In the genomic region with DNA sequence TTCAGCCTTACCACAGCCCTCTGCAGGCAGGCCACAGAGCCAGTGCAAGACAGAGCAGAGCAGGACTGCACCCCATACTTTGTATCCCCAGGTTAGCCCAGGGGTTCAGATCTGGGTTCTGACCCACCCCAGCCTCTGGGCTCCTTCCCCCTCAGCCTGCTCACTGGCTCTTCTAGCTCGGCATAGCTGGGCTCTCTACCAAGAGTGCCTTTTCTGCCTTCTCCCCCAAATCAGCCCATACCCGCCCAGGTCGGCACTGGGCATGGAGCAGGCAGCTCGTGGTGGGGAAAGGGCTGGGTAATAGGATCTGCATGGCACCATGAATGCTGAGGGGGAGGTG, we compare ENCODE assay signal across 2 cellular contexts.
TF ChIP-seq lines count a peak whose summit lies in the region.

No MANE protein-coding gene starts in this region.

TF ChIP-seq in liver, 16 proteins besides CTCF, POLR2A, EP300 and RAD21:
- TF ChIP-seq, protein P1, sequence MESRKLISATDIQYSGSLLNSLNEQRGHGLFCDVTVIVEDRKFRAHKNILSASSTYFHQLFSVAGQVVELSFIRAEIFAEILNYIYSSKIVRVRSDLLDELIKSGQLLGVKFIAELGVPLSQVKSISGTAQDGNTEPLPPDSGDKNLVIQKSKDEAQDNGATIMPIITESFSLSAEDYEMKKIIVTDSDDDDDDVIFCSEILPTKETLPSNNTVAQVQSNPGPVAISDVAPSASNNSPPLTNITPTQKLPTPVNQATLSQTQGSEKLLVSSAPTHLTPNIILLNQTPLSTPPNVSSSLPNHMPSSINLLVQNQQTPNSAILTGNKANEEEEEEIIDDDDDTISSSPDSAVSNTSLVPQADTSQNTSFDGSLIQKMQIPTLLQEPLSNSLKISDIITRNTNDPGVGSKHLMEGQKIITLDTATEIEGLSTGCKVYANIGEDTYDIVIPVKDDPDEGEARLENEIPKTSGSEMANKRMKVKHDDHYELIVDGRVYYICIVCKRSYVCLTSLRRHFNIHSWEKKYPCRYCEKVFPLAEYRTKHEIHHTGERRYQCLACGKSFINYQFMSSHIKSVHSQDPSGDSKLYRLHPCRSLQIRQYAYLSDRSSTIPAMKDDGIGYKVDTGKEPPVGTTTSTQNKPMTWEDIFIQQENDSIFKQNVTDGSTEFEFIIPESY (IDR thresholded peaks at IDR 0.05): no peak
- TF ChIP-seq FOXA2 (IDR thresholded peaks at IDR 0.05) (no peak), HNF4A (conservative IDR thresholded peaks at IDR 0.05) (no peak), RXRA (IDR thresholded peaks at IDR 0.05) (no peak), NR2F2 (IDR thresholded peaks at IDR 0.05) (no peak), GABPA (IDR thresholded peaks at IDR 0.05 in 1 of 2, conservative IDR thresholded peaks at IDR 0.05 in 1 of 2) (no peak), TAF1 (conservative IDR thresholded peaks at IDR 0.05) (no peak), YY1 (IDR thresholded peaks at IDR 0.05) (no peak), EGR1 (IDR thresholded peaks at IDR 0.05; ENCODE audit: low read depth in 2 of 2) (no peak), FOXA1 (IDR thresholded peaks at IDR 0.05) (no peak), HNF4G (IDR thresholded peaks at IDR 0.05) (no peak), SP1 (IDR thresholded peaks at IDR 0.05) (no peak), JUND (IDR thresholded peaks at IDR 0.05) (no peak)
- TF ChIP-seq, protein P2, sequence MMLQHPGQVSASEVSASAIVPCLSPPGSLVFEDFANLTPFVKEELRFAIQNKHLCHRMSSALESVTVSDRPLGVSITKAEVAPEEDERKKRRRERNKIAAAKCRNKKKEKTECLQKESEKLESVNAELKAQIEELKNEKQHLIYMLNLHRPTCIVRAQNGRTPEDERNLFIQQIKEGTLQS (IDR thresholded peaks at IDR 0.05): no peak
- TF ChIP-seq, protein P3, sequence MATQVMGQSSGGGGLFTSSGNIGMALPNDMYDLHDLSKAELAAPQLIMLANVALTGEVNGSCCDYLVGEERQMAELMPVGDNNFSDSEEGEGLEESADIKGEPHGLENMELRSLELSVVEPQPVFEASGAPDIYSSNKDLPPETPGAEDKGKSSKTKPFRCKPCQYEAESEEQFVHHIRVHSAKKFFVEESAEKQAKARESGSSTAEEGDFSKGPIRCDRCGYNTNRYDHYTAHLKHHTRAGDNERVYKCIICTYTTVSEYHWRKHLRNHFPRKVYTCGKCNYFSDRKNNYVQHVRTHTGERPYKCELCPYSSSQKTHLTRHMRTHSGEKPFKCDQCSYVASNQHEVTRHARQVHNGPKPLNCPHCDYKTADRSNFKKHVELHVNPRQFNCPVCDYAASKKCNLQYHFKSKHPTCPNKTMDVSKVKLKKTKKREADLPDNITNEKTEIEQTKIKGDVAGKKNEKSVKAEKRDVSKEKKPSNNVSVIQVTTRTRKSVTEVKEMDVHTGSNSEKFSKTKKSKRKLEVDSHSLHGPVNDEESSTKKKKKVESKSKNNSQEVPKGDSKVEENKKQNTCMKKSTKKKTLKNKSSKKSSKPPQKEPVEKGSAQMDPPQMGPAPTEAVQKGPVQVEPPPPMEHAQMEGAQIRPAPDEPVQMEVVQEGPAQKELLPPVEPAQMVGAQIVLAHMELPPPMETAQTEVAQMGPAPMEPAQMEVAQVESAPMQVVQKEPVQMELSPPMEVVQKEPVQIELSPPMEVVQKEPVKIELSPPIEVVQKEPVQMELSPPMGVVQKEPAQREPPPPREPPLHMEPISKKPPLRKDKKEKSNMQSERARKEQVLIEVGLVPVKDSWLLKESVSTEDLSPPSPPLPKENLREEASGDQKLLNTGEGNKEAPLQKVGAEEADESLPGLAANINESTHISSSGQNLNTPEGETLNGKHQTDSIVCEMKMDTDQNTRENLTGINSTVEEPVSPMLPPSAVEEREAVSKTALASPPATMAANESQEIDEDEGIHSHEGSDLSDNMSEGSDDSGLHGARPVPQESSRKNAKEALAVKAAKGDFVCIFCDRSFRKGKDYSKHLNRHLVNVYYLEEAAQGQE (IDR thresholded peaks at IDR 0.05): no peak
TF ChIP-seq in liver: peak in this region for 0.

TF ChIP-seq in HepG2, 621 proteins besides CTCF, POLR2A, EP300 and RAD21:
- TF ChIP-seq MTA1 (CRISPR knock-in tag; IDR thresholded peaks at IDR 0.05; ENCODE audit: borderline replicate concordance) (no peak), SCMH1 (CRISPR knock-in tag; IDR thresholded peaks at IDR 0.05; ENCODE audit: borderline replicate concordance) (no peak), DMAP1 (CRISPR knock-in tag; IDR thresholded peaks at IDR 0.05) (no peak), NR3C1 (CRISPR knock-in tag; IDR thresholded peaks at IDR 0.05) (no peak), ZNF382 (CRISPR knock-in tag; IDR thresholded peaks at IDR 0.05; ENCODE audit: borderline replicate concordance) (no peak), EED (CRISPR knock-in tag; IDR thresholded peaks at IDR 0.05) (no peak), HDAC1 (CRISPR knock-in tag; IDR thresholded peaks at IDR 0.05) (no peak), ESRRA (CRISPR knock-in tag; IDR thresholded peaks at IDR 0.05; ENCODE audit: low read depth) (no peak), BATF2 (CRISPR knock-in tag; IDR thresholded peaks at IDR 0.05) (no peak), ADNP (CRISPR knock-in tag; IDR thresholded peaks at IDR 0.05) (no peak), RELA (CRISPR knock-in tag; IDR thresholded peaks at IDR 0.05) (no peak), ZNF33A (CRISPR knock-in tag; IDR thresholded peaks at IDR 0.05; ENCODE audit: borderline replicate concordance) (no peak), ZNF672 (CRISPR knock-in tag; IDR thresholded peaks at IDR 0.05) (no peak)
- TF ChIP-seq, protein P4, sequence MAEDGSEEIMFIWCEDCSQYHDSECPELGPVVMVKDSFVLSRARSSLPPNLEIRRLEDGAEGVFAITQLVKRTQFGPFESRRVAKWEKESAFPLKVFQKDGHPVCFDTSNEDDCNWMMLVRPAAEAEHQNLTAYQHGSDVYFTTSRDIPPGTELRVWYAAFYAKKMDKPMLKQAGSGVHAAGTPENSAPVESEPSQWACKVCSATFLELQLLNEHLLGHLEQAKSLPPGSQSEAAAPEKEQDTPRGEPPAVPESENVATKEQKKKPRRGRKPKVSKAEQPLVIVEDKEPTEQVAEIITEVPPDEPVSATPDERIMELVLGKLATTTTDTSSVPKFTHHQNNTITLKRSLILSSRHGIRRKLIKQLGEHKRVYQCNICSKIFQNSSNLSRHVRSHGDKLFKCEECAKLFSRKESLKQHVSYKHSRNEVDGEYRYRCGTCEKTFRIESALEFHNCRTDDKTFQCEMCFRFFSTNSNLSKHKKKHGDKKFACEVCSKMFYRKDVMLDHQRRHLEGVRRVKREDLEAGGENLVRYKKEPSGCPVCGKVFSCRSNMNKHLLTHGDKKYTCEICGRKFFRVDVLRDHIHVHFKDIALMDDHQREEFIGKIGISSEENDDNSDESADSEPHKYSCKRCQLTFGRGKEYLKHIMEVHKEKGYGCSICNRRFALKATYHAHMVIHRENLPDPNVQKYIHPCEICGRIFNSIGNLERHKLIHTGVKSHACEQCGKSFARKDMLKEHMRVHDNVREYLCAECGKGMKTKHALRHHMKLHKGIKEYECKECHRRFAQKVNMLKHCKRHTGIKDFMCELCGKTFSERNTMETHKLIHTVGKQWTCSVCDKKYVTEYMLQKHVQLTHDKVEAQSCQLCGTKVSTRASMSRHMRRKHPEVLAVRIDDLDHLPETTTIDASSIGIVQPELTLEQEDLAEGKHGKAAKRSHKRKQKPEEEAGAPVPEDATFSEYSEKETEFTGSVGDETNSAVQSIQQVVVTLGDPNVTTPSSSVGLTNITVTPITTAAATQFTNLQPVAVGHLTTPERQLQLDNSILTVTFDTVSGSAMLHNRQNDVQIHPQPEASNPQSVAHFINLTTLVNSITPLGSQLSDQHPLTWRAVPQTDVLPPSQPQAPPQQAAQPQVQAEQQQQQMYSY (CRISPR knock-in tag; IDR thresholded peaks at IDR 0.05): no peak
